Comparison of ENCODE assay signal across 19 cellular contexts in the genomic region with DNA sequence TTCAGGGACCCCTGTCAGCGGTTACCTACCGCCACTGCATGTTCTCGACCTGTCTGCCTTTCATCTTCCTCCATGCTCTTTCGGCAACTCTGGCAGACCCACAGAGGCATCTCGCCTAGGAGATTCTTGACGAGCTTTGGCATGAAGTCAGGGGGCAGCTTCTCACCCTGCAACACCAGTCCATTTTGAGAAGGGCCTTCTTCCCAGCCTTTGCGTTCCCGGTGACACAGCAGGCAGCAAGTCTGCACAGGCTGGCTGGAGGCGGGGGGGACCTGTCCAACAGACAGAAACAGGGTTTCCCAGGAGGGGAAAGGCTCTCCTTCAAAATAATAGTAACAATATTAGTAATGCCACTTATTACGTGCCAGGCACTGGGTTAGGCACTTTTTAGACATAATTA. TPM values are rescaled to one million over a fixed set of nuclear protein-coding genes. Genes with fewer than 3 reads are reported as not detected.
DNase-seq lines count a peak whose midpoint lies in the region; ATAC-seq and TF ChIP-seq lines count a peak whose summit lies in the region.
"Had no signal": no experiment of that assay in that cellular context is flagged by ENCODE, and none has a peak within 500 bp of the region (broad histone marks: within the 10 kb centered on the region; RNA-seq: fewer than 3 reads in every experiment).

No MANE protein-coding gene starts in this region.

- H3K36me3 ChIP-seq in breast epithelium (no peaks in the 10 kb centered on the region), heart left ventricle (peaks cover 0 to 55% (median 39%) of the 10 kb centered on the region in 9 donors), psoas muscle (ENCODE audit: insufficient read depth in 1 of 2, low read depth in 1 of 2) (peaks cover 4 to 42% of the 10 kb centered on the region in 2 donors), vagina (peaks cover 0 to 34% of the 10 kb centered on the region in 2 donors)

- H3K27me3 Mint-ChIP-seq in MCF 10A (ENCODE audit: insufficient read depth, unreplicated experiment) (no peaks in the 10 kb centered on the region), endothelial cell (ENCODE audit: unreplicated experiment) (no peaks in the 10 kb centered on the region)
- H3K27me3 Mint-ChIP-seq: CD4-positive, CD25-positive, alpha-beta regulatory T cell; effector memory CD8-positive, alpha-beta T cell; T-cell had no signal

- BruUV-seq in MCF 10A (replicated peaks; lab: Mats Ljungman, UMichigan), result no TSS peak

- H3K4me3 ChIP-seq in breast epithelium, result no peak overlapping the region
- no peak overlapping the region for H3K4me3 ChIP-seq in heart left ventricle
- peak overlapping the region; percentile 11 for H3K4me3 ChIP-seq in psoas muscle
- H3K4me3 ChIP-seq in vagina, result no peak overlapping the region
- H3K4me3 ChIP-seq: adrenal gland, upper lobe of left lung had no signal

- H3K27me3 ChIP-seq in breast epithelium (no peaks in the 10 kb centered on the region), heart left ventricle (no peaks in the 10 kb centered on the region), psoas muscle (ENCODE audit: insufficient read depth in 3 of 3, low read length in 2 of 3) (no peaks in the 10 kb centered on the region), vagina (no peaks in the 10 kb centered on the region)
- H3K27me3 ChIP-seq: adrenal gland, upper lobe of left lung had no signal

- H3K9me3 ChIP-seq in breast epithelium (no peaks in the 10 kb centered on the region), heart left ventricle (no peaks in the 10 kb centered on the region), psoas muscle (no peaks in the 10 kb centered on the region), vagina (no peaks in the 10 kb centered on the region)
- H3K9me3 ChIP-seq: adrenal gland, upper lobe of left lung had no signal

- H3K27ac ChIP-seq in breast epithelium, result peak overlapping the region; percentile 54 to 66
- peak overlapping the region in 11 of 12 donors; percentile 42 to 82 (median 64) for H3K27ac ChIP-seq in heart left ventricle
- H3K27ac ChIP-seq in psoas muscle, result peak overlapping the region; percentile 86
- peak overlapping the region; percentile 83 for H3K27ac ChIP-seq in vagina

- intact Hi-C loops in breast epithelium (cut with DNase I; ENCODE audit: low total_unique reads), result no loop called here
- intact Hi-C loops in MCF 10A (cut with micrococcal nuclease), result no loop called here
- intact Hi-C loops in heart left ventricle (cut with DNase I), result loop anchor here in 1 of 10 donors (10.0 kb wide), 1 partner anchor 56 kb away; the partner anchor contains the start of gene TMED9
- intact Hi-C loops in psoas muscle (cut with DNase I), result no loop called here
- intact Hi-C loops in vagina (cut with DNase I), result no loop called here

- H3K36me3 Mint-ChIP-seq in MCF 10A (ENCODE audit: insufficient read depth, unreplicated experiment) (peaks cover 42% of the 10 kb centered on the region), endothelial cell (ENCODE audit: low read depth, unreplicated experiment) (peaks cover 19% of the 10 kb centered on the region)

- TF ChIP-seq POLR2A in breast epithelium (IDR thresholded peaks at IDR 0.05) (no peak), heart left ventricle (IDR thresholded peaks at IDR 0.05) (no peak), vagina (IDR thresholded peaks at IDR 0.05) (no peak)

- WGBS in heart left ventricle, 4 donors, result 74 to 78% (median 76%) methylated on average over 10 of the region's 10 CpGs
- WGBS in psoas muscle, 3 donors, result 33 to 50% (median 36%) methylated on average over 10 of the region's 10 CpGs

- H3K9me3 Mint-ChIP-seq in MCF 10A (ENCODE audit: unreplicated experiment) (no peaks in the 10 kb centered on the region), endothelial cell (ENCODE audit: unreplicated experiment) (no peaks in the 10 kb centered on the region)
- H3K9me3 Mint-ChIP-seq: activated T-helper 1 cell treated with anti-CD3 and anti-CD28 coated beads, Interleukin-12 subunit alpha, Interleukin-12 subunit beta, Interleukin-2, Interleukin-4 antibody, amounts not matched to agents 30 ng/mL and 10 ng/mL and 1 ng/mL, durations not matched to agents 14 hours and 24 hours and 36 hours; CD4-positive, CD25-positive, alpha-beta regulatory T cell; effector memory CD8-positive, alpha-beta T cell; T-cell had no signal

- TF ChIP-seq CTCF in breast epithelium (IDR thresholded peaks at IDR 0.05) (no peak), MCF 10A (IDR thresholded peaks at IDR 0.05; ENCODE audit: unreplicated experiment) (no peak), heart left ventricle (IDR thresholded peaks at IDR 0.05) (no peak), psoas muscle (IDR thresholded peaks at IDR 0.05) (no peak), vagina (IDR thresholded peaks at IDR 0.05) (no peak), endothelial cell (IDR thresholded peaks at IDR 0.05; ENCODE audit: unreplicated experiment) (no peak)

- ATAC-seq in heart left ventricle (peak; percentile 27 to 68 (median 45)), psoas muscle (peak; percentile 78 to 86 (median 80))
- ATAC-seq: activated CD8-positive, alpha-beta T cell treated with anti-CD3 and anti-CD28 coated beads, Interleukin-2, amount 10 ng/mL, durations not matched to agents 7 days and 5 days; effector memory CD8-positive, alpha-beta T cell; HCT116; left colon; T-cell had no signal

- H3K27ac Mint-ChIP-seq in MCF 10A (ENCODE audit: low read depth, unreplicated experiment) (no peak overlapping the region), endothelial cell (ENCODE audit: unreplicated experiment) (no peak overlapping the region)
- H3K27ac Mint-ChIP-seq: T-cell had no signal

- H3K4me1 ChIP-seq in breast epithelium (peaks cover 9 to 11% of the 10 kb centered on the region in 2 donors), heart left ventricle (peaks cover 12 to 78% (median 49%) of the 10 kb centered on the region in 12 donors), psoas muscle (peaks cover 96% of the 10 kb centered on the region), vagina (peaks cover 65% of the 10 kb centered on the region)

- peaks cover 32% of the 10 kb centered on the region for H3K4me1 Mint-ChIP-seq in MCF 10A (ENCODE audit: insufficient read depth, unreplicated experiment)
- peaks cover 9% of the 10 kb centered on the region for H3K4me1 Mint-ChIP-seq in endothelial cell (ENCODE audit: unreplicated experiment)

- CTCF ChIA-PET in MCF 10A (lab: Yijun Ruan, JAX), result interaction anchor here (0.6 to 1.0 kb wide), 5 partner anchors 17 to 221 kb away, joined by 3 to 4 read pairs (median 3); no protein-coding TSS in a partner anchor

- POLR2A ChIA-PET in MCF 10A (lab: Yijun Ruan, JAX), result interaction anchor here (0.7 kb wide), 1 partner anchor 15 kb away, joined by 3 read pairs; no protein-coding TSS in a partner anchor

- DNase-seq in breast epithelium (ENCODE audit: low spot score in 2 of 2) (no peak), MCF 10A (ENCODE audit: unreplicated experiment) (no peak), heart left ventricle (no peak), psoas muscle (peak; percentile 60 to 83), vagina (ENCODE audit: extremely low spot score in 2 of 2) (no peak), endothelial cell (ENCODE audit: low spot score) (no peak), DMS 273 treated with DMSO at 0.1 percent for 48 hours (lab: John Stamatoyannopoulos, UW) (no peak), NCI-H226 (no peak)
- DNase-seq: activated CD8-positive, alpha-beta T cell treated with anti-CD3 and anti-CD28 coated beads, Interleukin-2, amount 10 ng/mL, durations not matched to agents 7 days and 5 days; CD4-positive, CD25-positive, alpha-beta regulatory T cell; DMS79; effector memory CD8-positive, alpha-beta T cell; left colon; NCI-H146; T-cell; upper lobe of left lung had no signal

- H3K4me3 Mint-ChIP-seq in MCF 10A (ENCODE audit: unreplicated experiment), result no peak overlapping the region
- H3K4me3 Mint-ChIP-seq in endothelial cell (ENCODE audit: unreplicated experiment), result no peak overlapping the region
- H3K4me3 Mint-ChIP-seq: activated CD8-positive, alpha-beta T cell treated with anti-CD3 and anti-CD28 coated beads, Interleukin-2, amount 10 ng/mL, durations not matched to agents 7 days and 5 days; activated T-helper 1 cell treated with anti-CD3 and anti-CD28 coated beads, Interleukin-12 subunit alpha, Interleukin-12 subunit beta, Interleukin-2, Interleukin-4 antibody, amounts not matched to agents 30 ng/mL and 10 ng/mL and 1 ng/mL, durations not matched to agents 14 hours and 24 hours and 36 hours; CD4-positive, CD25-positive, alpha-beta regulatory T cell; effector memory CD8-positive, alpha-beta T cell; T-cell had no signal

RNA-seq across cellular contexts. Expression of gene FAM193B, which starts 15.5 kb away (rescaled TPM):
- total RNA-seq in breast epithelium (10 to 100 TPM; 35.4 to 81.5 (median 77.0) TPM), MCF 10A (2022) (73.5 and 80.4 TPM in 2 replicates), heart left ventricle (10 to 100 TPM; 13.1 to 34.4 (median 20.2) TPM), psoas muscle (10 to 100 TPM; 27.2 to 36.7 (median 30.3) TPM), vagina (72.4 TPM), endothelial cell (ENCODE audit: unreplicated experiment) (97.6 TPM)
- polyA plus RNA-seq in heart left ventricle (10 to 100 TPM; 17.4 to 58.9 TPM), psoas muscle (10 to 100 TPM; 26.9 to 31.2 (median 27.0) TPM)

RNA-seq across cellular contexts. Expression of gene DDX41, which starts 22.1 kb away (rescaled TPM):
- total RNA-seq in breast epithelium (100 to 1,000 TPM in 2 of 3 donors, 10 to 100 TPM in 1; 76.0 to 110 (median 103) TPM), MCF 10A (2022) (125 and 135 TPM in 2 replicates), heart left ventricle (10 to 100 TPM; 24.4 to 53.8 (median 37.7) TPM), psoas muscle (10 to 100 TPM; 37.2 to 41.0 (median 40.2) TPM), vagina (125 TPM), endothelial cell (ENCODE audit: unreplicated experiment) (125 TPM)
- polyA plus RNA-seq in heart left ventricle (10 to 100 TPM; 33.0 to 65.4 TPM), psoas muscle (10 to 100 TPM; 45.6 to 71.6 (median 57.3) TPM)

RNA-seq across cellular contexts. Expression of gene DOK3, which starts 29.2 kb away (rescaled TPM):
- total RNA-seq in breast epithelium (1 to 10 TPM; 1.6 to 7.2 (median 6.6) TPM), MCF 10A (2022) (5.4 and 6.0 TPM in 2 replicates), heart left ventricle (10 to 100 TPM in 1 of 9 donors, 1 to 10 TPM in 7, under 1 TPM in 1; 0.77 to 23.8 (median 2.7) TPM), psoas muscle (1 to 10 TPM; 2.4 to 5.4 (median 3.1) TPM), vagina (12.0 TPM), endothelial cell (ENCODE audit: unreplicated experiment) (51.4 TPM)
- polyA plus RNA-seq in heart left ventricle (1 to 10 TPM; 1.1 to 3.0 TPM), psoas muscle (1 to 10 TPM in 2 of 3 donors, under 1 TPM in 1; 0.44 to 5.0 (median 3.8) TPM)

RNA-seq across cellular contexts. Expression of gene PDLIM7, which starts 41.5 kb away (rescaled TPM):
- total RNA-seq in breast epithelium (10 to 100 TPM; 17.1 to 61.9 (median 42.6) TPM), MCF 10A (2022) (164 and 257 TPM in 2 replicates), heart left ventricle (100 to 1,000 TPM in 1 of 9 donors, 10 to 100 TPM in 8; 36.3 to 124 (median 49.4) TPM), psoas muscle (100 to 1,000 TPM; 134 to 221 (median 161) TPM), vagina (118 TPM), endothelial cell (ENCODE audit: unreplicated experiment) (238 TPM)
- polyA plus RNA-seq in heart left ventricle (10 to 100 TPM; 89.9 to 95.1 TPM), psoas muscle (100 to 1,000 TPM; 174 to 254 (median 221) TPM)

RNA-seq across cellular contexts. Expression of gene TMED9, which starts 53.1 kb away (rescaled TPM):
- total RNA-seq in breast epithelium, result 100 to 1,000 TPM in 1 of 3 donors, 10 to 100 TPM in 2; 75.4 to 109 (median 95.1) TPM
- 301 and 365 TPM in 2 replicates for total RNA-seq in MCF 10A (2022)
- total RNA-seq in heart left ventricle, result 100 to 1,000 TPM in 2 of 9 donors, 10 to 100 TPM in 7; 46.2 to 138 (median 77.0) TPM
- 100 to 1,000 TPM in 1 of 2 donors, 10 to 100 TPM in 1; 62.8 to 321 TPM for polyA plus RNA-seq in heart left ventricle
- 10 to 100 TPM; 47.5 to 71.9 (median 56.7) TPM for total RNA-seq in psoas muscle
- polyA plus RNA-seq in psoas muscle, result 100 to 1,000 TPM in 2 of 3 donors, 10 to 100 TPM in 1; 78.3 to 185 (median 115) TPM
- 83.7 TPM for total RNA-seq in vagina
- 271 TPM for total RNA-seq in endothelial cell (ENCODE audit: unreplicated experiment)

Comparison
In these comparisons a context has a peak if more than half of its experiments do, and no peak if none do; other contexts are left out.
1. DNase-seq: peak in psoas muscle (2 of 2); none in breast epithelium (0 of 2), MCF 10A (single experiment), heart left ventricle (0 of 5), vagina (0 of 2), endothelial cell (single experiment), DMS 273 treated with DMSO at 0.1 percent for 48 hours (single experiment) and NCI-H226 (single experiment).
2. Peak in every context shown above with its lines, with median percentiles within 50 percentile points of each other: H3K27ac ChIP-seq.